Comparison of ENCODE assay signal across 16 cellular contexts in the genomic region with DNA sequence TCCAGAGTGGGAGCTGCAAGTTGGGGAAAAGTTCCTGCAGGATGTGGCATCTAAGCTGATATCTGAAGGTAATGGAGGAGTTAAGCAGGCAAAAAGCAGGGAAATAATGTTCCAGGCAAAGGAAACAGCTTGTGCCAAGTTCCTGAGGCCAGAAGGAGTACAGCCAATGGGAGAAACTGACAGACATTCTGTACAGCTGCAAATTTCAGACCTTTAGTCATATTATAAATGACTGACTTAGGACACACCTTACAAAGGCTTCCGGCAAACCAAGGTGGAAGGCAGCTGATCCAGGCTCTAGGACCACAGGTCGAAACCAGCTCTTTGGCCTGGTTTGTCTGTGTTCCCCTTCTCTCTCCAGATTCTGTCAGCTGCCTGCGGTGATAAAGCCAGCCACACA. TPM values are rescaled to one million over a fixed set of nuclear protein-coding genes. Genes with fewer than 3 reads are reported as not detected.
DNase-seq lines count a peak whose midpoint lies in the region; ATAC-seq and TF ChIP-seq lines count a peak whose summit lies in the region.
"Had no signal": no experiment of that assay in that cellular context is flagged by ENCODE, and none has a peak within 500 bp of the region (broad histone marks: within the 10 kb centered on the region; RNA-seq: fewer than 3 reads in every experiment).

No MANE protein-coding gene starts in this region.

- CTCF ChIA-PET in PC-9 (lab: Charles Lee) = no interaction called here

- H3K79me2 ChIP-seq in PC-9 (ENCODE audit: low read depth) = peaks cover 93% of the 10 kb centered on the region

- no peaks in the 10 kb centered on the region for H3K27me3 ChIP-seq in psoas muscle (ENCODE audit: insufficient read depth in 3 of 3, low read length in 2 of 3)
- no peaks in the 10 kb centered on the region for H3K27me3 ChIP-seq in PC-9 (ENCODE audit: insufficient read depth, low read depth)
- H3K27me3 ChIP-seq: MG63, SJCRH30 had no signal

- ATAC-seq in left cardiac atrium (peak; percentile 56 to 61), psoas muscle (peak in 2 of 4 donors; percentile 41 to 65)

- no peaks in the 10 kb centered on the region for H3K9me3 ChIP-seq in psoas muscle
- H3K9me3 ChIP-seq in PC-9 (ENCODE audit: insufficient read depth, low read depth) = no peaks in the 10 kb centered on the region
- H3K9me3 ChIP-seq: MG63, SJCRH30 had no signal

- H3F3A ChIP-seq in PC-9 (ENCODE audit: insufficient read depth, low read depth) = peaks cover 15% of the 10 kb centered on the region; the same call in 1 of the 2 replicates

- WGBS in psoas muscle, 3 donors = 43 to 55% (median 49%) methylated on average over 3 of the region's 3 CpGs

- H3K36me3 ChIP-seq in psoas muscle (ENCODE audit: insufficient read depth in 1 of 2, low read depth in 1 of 2) (peaks cover 8 to 52% of the 10 kb centered on the region in 2 donors), PC-9 (ENCODE audit: low read depth) (peaks cover 54% of the 10 kb centered on the region)

- TF ChIP-seq CTCF in coronary artery (IDR thresholded peaks at IDR 0.05) (no peak), psoas muscle (IDR thresholded peaks at IDR 0.05) (no peak), PC-9 (conservative IDR thresholded peaks at IDR 0.05) (no peak)

- no TSS peak for BruUV-seq in PC-9 (replicated peaks; lab: Mats Ljungman, UMichigan)

- peaks cover 27% of the 10 kb centered on the region for H4K20me1 ChIP-seq in PC-9 (ENCODE audit: insufficient read depth)

- no peak overlapping the region for H3K4me2 ChIP-seq in PC-9

- H3K4me3 ChIP-seq in coronary artery = peak overlapping the region; percentile 17
- peak overlapping the region; percentile 18 for H3K4me3 ChIP-seq in psoas muscle
- H3K4me3 ChIP-seq in PC-9 = no peak overlapping the region
- H3K4me3 ChIP-seq: lung, MG63, SJCRH30 had no signal

- H3K4me1 ChIP-seq in psoas muscle (peaks cover 25% of the 10 kb centered on the region), PC-9 (replicated peaks; ENCODE audit: insufficient read depth) (peaks cover 28% of the 10 kb centered on the region)
- H3K4me1 ChIP-seq: SJCRH30 had no signal

- no peak for DNase-seq in coronary artery (ENCODE audit: low spot score)
- DNase-seq in left cardiac atrium = peak; percentile 28
- DNase-seq in psoas muscle = no peak
- DNase-seq in CD1c-positive myeloid dendritic cell (ENCODE audit: extremely low spot score) = no peak
- no peak for DNase-seq in midbrain (lab: John Stamatoyannopoulos, UW)
- no peak for DNase-seq in PC-9
- DNase-seq in COLO668 (lab: John Stamatoyannopoulos, UW; ENCODE audit: unreplicated experiment) = no peak
- DNase-seq: activated CD4-positive, alpha-beta T cell treated with anti-CD3 and anti-CD28 coated beads, Interleukin-2, amount 50 U/mL, for 4 hours; effector CD4-positive, alpha-beta T cell; EL; MG63; nucleus accumbens; SJCRH30; stimulated activated CD8-positive, alpha-beta memory T cell treated with anti-CD3 and anti-CD28 coated beads, Interleukin-4, amount 100 ng/mL, for 48 hours had no signal

- intact Hi-C loops in left cardiac atrium (cut with DNase I) (no loop called here), psoas muscle (cut with DNase I) (loop anchor here in 1 of 2 donors (5.0 kb wide), 1 partner anchor 41 kb away; no protein-coding TSS in a partner anchor), PC-9 (cut with micrococcal nuclease; ENCODE audit: unreplicated experiment) (no loop called here)

- no peaks in the 10 kb centered on the region; the same call in 1 of the 2 replicates for H3K9me2 ChIP-seq in PC-9 (ENCODE audit: insufficient read depth)

- H2AFZ ChIP-seq in PC-9 = no peak overlapping the region

- POLR2A ChIA-PET in PC-9 (lab: Charles Lee; ENCODE audit: unreplicated experiment) = interaction anchor here (0.7 kb wide), 1 partner anchor 69 kb away, joined by 5 read pairs; no protein-coding TSS in a partner anchor

- H3K27ac ChIP-seq in coronary artery (peak overlapping the region; percentile 46 to 64), psoas muscle (no peak overlapping the region), PC-9 (no peak overlapping the region)
- H3K27ac ChIP-seq: SJCRH30 had no signal

RNA-seq across cellular contexts. Expression of a gene that starts 9.3 kb away (rescaled TPM):
- total RNA-seq in left cardiac atrium (10 to 100 TPM; 45.4 to 87.1 TPM), psoas muscle (10 to 100 TPM; 13.3 to 52.9 (median 30.1) TPM), PC-9 (2021) (73.5 and 85.3 TPM in 2 replicates)
- polyA plus RNA-seq in psoas muscle = 10 to 100 TPM in 1 of 3 donors, 1 to 10 TPM in 2; 6.7 to 53.5 (median 6.7) TPM
- polyA plus RNA-seq: CD14-positive monocyte had no signal

Comparison
In these comparisons a context has a peak if more than half of its experiments do, and no peak if none do; other contexts are left out.
1. H3K27ac ChIP-seq: peak in coronary artery (2 of 2); none in psoas muscle (single experiment) and PC-9 (single experiment).